ENCODE assay signal across 24 cellular contexts in genomic region chr17:41391535-41391934, GRCh38. TPM values are rescaled to one million over a fixed set of nuclear protein-coding genes. Genes with fewer than 3 reads are reported as not detected.
DNase-seq lines count a peak whose midpoint lies in the region; ATAC-seq, FAIRE-seq and TF ChIP-seq lines count a peak whose summit lies in the region.
"Had no signal": no experiment of that assay in that cellular context is flagged by ENCODE, and none has a peak within 500 bp of the region (broad histone marks: within the 10 kb centered on the region; RNA-seq: fewer than 3 reads in every experiment).

No MANE protein-coding gene starts in this region.

- peak overlapping the region; percentile 29; the same call in 1 of the 2 replicates for H2BK20ac ChIP-seq in IMR-90 (ENCODE audit: low read depth, low read length)

- dilution Hi-C loops in IMR-90 (cut with HindIII; ENCODE audit: low sequenced_read_pairs, unreplicated experiment) = no loop called here
- dilution Hi-C loops in keratinocyte (cut with MboI; ENCODE audit: extremely low pct_ligation_motif_present, low sequenced_read_pairs) = no loop called here

- no peak overlapping the region for H3K18ac ChIP-seq in IMR-90 (ENCODE audit: low read depth, low read length)

- peaks cover 4% of the 10 kb centered on the region for H3K79me2 ChIP-seq in keratinocyte (ENCODE audit: control insufficient read depth, insufficient read depth, low read length)

- H3K4me1 ChIP-seq in IMR-90 (ENCODE audit: control insufficient read depth, insufficient read depth, low read length) = peaks cover 5% of the 10 kb centered on the region; the same call in 1 of the 2 replicates
- peaks cover 51% of the 10 kb centered on the region for H3K4me1 ChIP-seq in keratinocyte (ENCODE audit: control insufficient read depth, extremely low read depth, insufficient read depth, low read length)
- H3K4me1 ChIP-seq: BE2C, BLaER1 had no signal

- ATAC-seq in IMR-90 (ENCODE audit: low read depth) = no peak

- FAIRE-seq in bronchial epithelial cell (lab: Jason Lieb, UNC) (no peak), keratinocyte (lab: Jason Lieb, UNC) (peak; percentile 75)
- FAIRE-seq: A204.1, G401.6, GM12891 had no signal

- DNase-seq in IMR-90 = no peak
- DNase-seq in bronchial epithelial cell (ENCODE audit: low read depth) = peak; percentile 37
- DNase-seq in keratinocyte (ENCODE audit: low read depth, low spot score) = no peak
- DNase-seq in NCI-H82 (lab: John Stamatoyannopoulos, UW) = no peak
- DNase-seq in DMS153 (lab: John Stamatoyannopoulos, UW) = no peak
- DNase-seq in activated T-helper 1 cell treated with anti-CD3 and anti-CD28 coated beads, Interleukin-12 subunit alpha, Interleukin-12 subunit beta, Interleukin-2, Interleukin-4 antibody, amounts not matched to agents 30 ng/mL and 10 ng/mL and 1 ng/mL, durations not matched to agents 14 hours and 24 hours and 36 hours (ENCODE audit: low spot score) = no peak
- DNase-seq: 8988T; ACHN; BE2C; C1 segment of cervical spinal cord; CD4-positive, alpha-beta memory T cell; CD4-positive, CD25-positive, alpha-beta regulatory T cell; CD8-positive, alpha-beta memory T cell; COR-L47; DMS 273 treated with DMSO at 0.1 percent for 48 hours; DMS79 treated with DMSO at 0.1 percent for 48 hours; GF-D8 had no signal

- H3K9me3 ChIP-seq in IMR-90 (ENCODE audit: control insufficient read depth, insufficient read depth, low read length) = no peaks in the 10 kb centered on the region
- H3K9me3 ChIP-seq in keratinocyte (ENCODE audit: control insufficient read depth, low read depth, low read length) = no peaks in the 10 kb centered on the region
- H3K9me3 ChIP-seq: BE2C had no signal

- H4K8ac ChIP-seq in IMR-90 (ENCODE audit: low read depth in 2 of 2, low read length in 2 of 2) = no peak overlapping the region

- BruUV-seq in IMR-90 (replicated peaks; lab: Mats Ljungman, UMichigan) = no TSS peak

- H4K91ac ChIP-seq in IMR-90 (ENCODE audit: insufficient read depth, low read depth, low read length) = no peak overlapping the region

- WGBS in IMR-90 (ENCODE audit: extremely low coverage in 2 of 2, insufficient read length in 1 of 2), 2 experiments = no CpG with 5 or more reads among the region's 2 CpGs

- H3K27ac Mint-ChIP-seq in activated T-helper 1 cell treated with anti-CD3 and anti-CD28 coated beads, Interleukin-12 subunit alpha, Interleukin-12 subunit beta, Interleukin-2, Interleukin-4 antibody, amounts not matched to agents 30 ng/mL and 10 ng/mL and 1 ng/mL, durations not matched to agents 14 hours and 24 hours and 36 hours = no peak overlapping the region
- H3K27ac Mint-ChIP-seq: CD14-positive monocyte; CD4-positive, CD25-positive, alpha-beta regulatory T cell; CD8-positive, alpha-beta memory T cell had no signal

- no peaks in the 10 kb centered on the region for H3K79me1 ChIP-seq in IMR-90 (ENCODE audit: low read depth in 1 of 2, low read length in 2 of 2)

- TF ChIP-seq POLR2A in IMR-90 (IDR thresholded peaks at IDR 0.05; ENCODE audit: low read depth, low read length) = no peak

- no peak overlapping the region for H2BK5ac ChIP-seq in IMR-90 (ENCODE audit: low read depth, low read length, poor library complexity, severe bottlenecking)

- no peak overlapping the region for H2AK9ac ChIP-seq in IMR-90 (replicated peaks; ENCODE audit: low read depth, low read length, poor library complexity)

- H2BK120ac ChIP-seq in IMR-90 (ENCODE audit: low read depth, low read length) = no peak overlapping the region

- H4K5ac ChIP-seq in IMR-90 (ENCODE audit: low read depth, low read length) = no peak overlapping the region

- H3K9me3 Mint-ChIP-seq in activated T-helper 1 cell treated with anti-CD3 and anti-CD28 coated beads, Interleukin-12 subunit alpha, Interleukin-12 subunit beta, Interleukin-2, Interleukin-4 antibody, amounts not matched to agents 30 ng/mL and 10 ng/mL and 1 ng/mL, durations not matched to agents 14 hours and 24 hours and 36 hours = peaks cover 7% of the 10 kb centered on the region

- no peak overlapping the region for H2AK5ac ChIP-seq in IMR-90 (ENCODE audit: low read depth, low read length)

- no peak for TF ChIP-seq CTCF in IMR-90 (conservative IDR thresholded peaks at IDR 0.05; ENCODE audit: low read depth, low read length)
- no peak for TF ChIP-seq CTCF in bronchial epithelial cell (IDR thresholded peaks at IDR 0.05; ENCODE audit: insufficient read depth, low read length, severe bottlenecking)
- TF ChIP-seq CTCF in keratinocyte (optimal IDR thresholded peaks at IDR 0.05 in 1 of 3, IDR thresholded peaks at IDR 0.05 in 1 of 3, conservative IDR thresholded peaks at IDR 0.05 in 1 of 3; ENCODE audit: extremely low read depth in 1 of 3, insufficient read depth in 2 of 3, low read length in 3 of 3) = no peak

- H3K4me1 Mint-ChIP-seq in activated T-helper 1 cell treated with anti-CD3 and anti-CD28 coated beads, Interleukin-12 subunit alpha, Interleukin-12 subunit beta, Interleukin-2, Interleukin-4 antibody, amounts not matched to agents 30 ng/mL and 10 ng/mL and 1 ng/mL, durations not matched to agents 14 hours and 24 hours and 36 hours (ENCODE audit: low read depth) = no peaks in the 10 kb centered on the region
- H3K4me1 Mint-ChIP-seq: CD14-positive monocyte; CD4-positive, CD25-positive, alpha-beta regulatory T cell had no signal

- H2BK15ac ChIP-seq in IMR-90 (ENCODE audit: low read depth, low read length) = no peak overlapping the region

- in situ Hi-C loops in IMR-90 (cut with MboI; ENCODE audit: low sequenced_read_pairs) = no loop called here

- H4K20me1 ChIP-seq in IMR-90 (ENCODE audit: insufficient read depth, low read length) (no peaks in the 10 kb centered on the region), keratinocyte (ENCODE audit: control insufficient read depth, extremely low read depth, insufficient read depth, low read length) (no peaks in the 10 kb centered on the region)
- H4K20me1 ChIP-seq: BLaER1 had no signal

- H3K56ac ChIP-seq in IMR-90 (ENCODE audit: extremely low read depth, insufficient read depth, low read length) = no peak overlapping the region

- no peak overlapping the region for H3K4me3 ChIP-seq in IMR-90 (ENCODE audit: insufficient read depth, low read depth, low read length)
- H3K4me3 ChIP-seq in bronchial epithelial cell (ENCODE audit: low read depth, low read length) = no peak overlapping the region
- H3K4me3 ChIP-seq in keratinocyte (ENCODE audit: control insufficient read depth in 2 of 3, extremely low read depth in 1 of 3, insufficient read depth in 2 of 3, low read depth in 1 of 3, low read length in 3 of 3) = no peak overlapping the region
- H3K4me3 ChIP-seq: BLaER1 had no signal

- POLR2A ChIA-PET in IMR-90 (lab: Charles Lee; ENCODE audit: unreplicated experiment) = no interaction called here

- H3K4me2 ChIP-seq in IMR-90 (ENCODE audit: low read depth, low read length) (no peak overlapping the region), keratinocyte (ENCODE audit: control insufficient read depth, extremely low read depth, insufficient read depth, low read depth, low read length) (no peak overlapping the region)
- H3K4me2 ChIP-seq: BLaER1 had no signal

- H3K27ac ChIP-seq in IMR-90 (ENCODE audit: insufficient read depth, low read length) (no peak overlapping the region), keratinocyte (ENCODE audit: control insufficient read depth, insufficient read depth, low read length) (peak overlapping the region; percentile 27)
- H3K27ac ChIP-seq: BLaER1 had no signal

- H3K23ac ChIP-seq in IMR-90 (ENCODE audit: low read depth, low read length) = no peak overlapping the region

- H3K36me3 ChIP-seq in IMR-90 (ENCODE audit: control insufficient read depth, insufficient read depth, low read length) (no peaks in the 10 kb centered on the region), bronchial epithelial cell (ENCODE audit: control insufficient read depth, insufficient read depth, low read length) (no peaks in the 10 kb centered on the region), keratinocyte (ENCODE audit: control insufficient read depth in 2 of 2, extremely low read depth in 1 of 2, insufficient read depth in 2 of 2, low read length in 2 of 2) (peaks cover 0 to 1% of the 10 kb centered on the region in 2 experiments)
- H3K36me3 ChIP-seq: BE2C, BLaER1 had no signal

- no peak overlapping the region for H3K4ac ChIP-seq in IMR-90 (ENCODE audit: low read depth, low read length)

- H3K27me3 Mint-ChIP-seq in activated T-helper 1 cell treated with anti-CD3 and anti-CD28 coated beads, Interleukin-12 subunit alpha, Interleukin-12 subunit beta, Interleukin-2, Interleukin-4 antibody, amounts not matched to agents 30 ng/mL and 10 ng/mL and 1 ng/mL, durations not matched to agents 14 hours and 24 hours and 36 hours (ENCODE audit: insufficient read depth) = peaks cover 13% of the 10 kb centered on the region

- H3K27me3 ChIP-seq in IMR-90 (ENCODE audit: control insufficient read depth, insufficient read depth, low read length) = no peaks in the 10 kb centered on the region
- H3K27me3 ChIP-seq in bronchial epithelial cell (ENCODE audit: control insufficient read depth, insufficient read depth, low read length) = no peaks in the 10 kb centered on the region
- no peaks in the 10 kb centered on the region for H3K27me3 ChIP-seq in keratinocyte (ENCODE audit: control insufficient read depth, extremely low read depth, insufficient read depth, low read length)
- H3K27me3 ChIP-seq: BLaER1 had no signal

- no peak overlapping the region for H3K14ac ChIP-seq in IMR-90 (replicated peaks; ENCODE audit: low read depth, low read length)

- H3K4me3 Mint-ChIP-seq in activated T-helper 1 cell treated with anti-CD3 and anti-CD28 coated beads, Interleukin-12 subunit alpha, Interleukin-12 subunit beta, Interleukin-2, Interleukin-4 antibody, amounts not matched to agents 30 ng/mL and 10 ng/mL and 1 ng/mL, durations not matched to agents 14 hours and 24 hours and 36 hours = no peak overlapping the region
- H3K4me3 Mint-ChIP-seq: CD14-positive monocyte; CD4-positive, alpha-beta memory T cell; CD4-positive, CD25-positive, alpha-beta regulatory T cell; CD8-positive, alpha-beta memory T cell had no signal

- TF ChIP-seq RAD21 in IMR-90 (IDR thresholded peaks at IDR 0.05; ENCODE audit: low read length) = no peak

- no peak overlapping the region for H2AFZ ChIP-seq in IMR-90 (replicated peaks; ENCODE audit: low read length, poor library complexity)
- no peak overlapping the region for H2AFZ ChIP-seq in keratinocyte (ENCODE audit: control insufficient read depth, low read length)

- intact Hi-C loops in IMR-90 (cut with micrococcal nuclease) = no loop called here
- intact Hi-C loops in activated T-helper 1 cell treated with anti-CD3 and anti-CD28 coated beads, Interleukin-12 subunit alpha, Interleukin-12 subunit beta, Interleukin-2, Interleukin-4 antibody, amounts not matched to agents 30 ng/mL and 10 ng/mL and 1 ng/mL, durations not matched to agents 14 hours and 24 hours and 36 hours (cut with micrococcal nuclease) = no loop called here

- no peak overlapping the region for H3K9ac ChIP-seq in IMR-90 (ENCODE audit: low read depth, low read length)
- no peak overlapping the region for H3K9ac ChIP-seq in keratinocyte (ENCODE audit: control insufficient read depth, extremely low read depth, insufficient read depth, low read length)
- H3K9ac ChIP-seq: BLaER1 had no signal

- CTCF ChIA-PET in IMR-90 (lab: Yijun Ruan, JAX) = interaction anchor here (1.2 kb wide), 1 partner anchor 13 kb away, joined by 4 read pairs; no protein-coding TSS in a partner anchor

- H3K9me1 ChIP-seq in IMR-90 (ENCODE audit: insufficient read depth, low read length) (no peaks in the 10 kb centered on the region; the same call in 1 of the 2 replicates), keratinocyte (ENCODE audit: control insufficient read depth, extremely low read depth, insufficient read depth, low read length) (no peaks in the 10 kb centered on the region)

- no peaks in the 10 kb centered on the region for H3K36me3 Mint-ChIP-seq in activated T-helper 1 cell treated with anti-CD3 and anti-CD28 coated beads, Interleukin-12 subunit alpha, Interleukin-12 subunit beta, Interleukin-2, Interleukin-4 antibody, amounts not matched to agents 30 ng/mL and 10 ng/mL and 1 ng/mL, durations not matched to agents 14 hours and 24 hours and 36 hours (ENCODE audit: low read depth)
- H3K36me3 Mint-ChIP-seq: CD14-positive monocyte; CD4-positive, CD25-positive, alpha-beta regulatory T cell had no signal

RNA-seq across cellular contexts. Expression of gene KRT31, which starts 5.9 kb away (rescaled TPM):
- total RNA-seq in IMR-90 (2012; rRNA removed) (not detected in 2 replicates), bronchial epithelial cell (0.26 TPM in 1 of 2 replicates, not detected in the other)
- polyA plus RNA-seq in IMR-90 (2012; rRNA removed) (0.05 TPM in 1 of 2 replicates, not detected in the other), keratinocyte (20.5 to 45.2 TPM (median 24.9 TPM) in 3 replicates)
- not detected in 2 replicates for polyA plus RNA-seq in IMR-90 (2012; cell fraction: cytosol; rRNA removed)
- 0.07 and 0.08 TPM in 2 replicates for polyA plus RNA-seq in IMR-90 (2012; cell fraction: nucleus; rRNA removed; ENCODE audit: low replicate concordance)
- 36.3 TPM for polyA plus RNA-seq in keratinocyte (2011; ENCODE audit: low read depth)
- 18.3 and 32.3 TPM in 2 replicates for polyA plus RNA-seq in keratinocyte (2011; cell fraction: cytosol; rRNA removed)
- polyA plus RNA-seq in keratinocyte (2011; cell fraction: nucleus; rRNA removed) = 21.8 and 23.4 TPM in 2 replicates
- 59.4 and 64.5 TPM in 2 replicates for polyA plus RNA-seq in keratinocyte (2012; ENCODE audit: low replicate concordance)
- polyA minus RNA-seq in keratinocyte = 40.6 to 89.9 TPM (median 51.7 TPM) in 3 replicates
- polyA minus RNA-seq in keratinocyte (2011; cell fraction: cytosol; rRNA and poly(A)+ RNA removed) = 48.3 TPM
- polyA minus RNA-seq in keratinocyte (2011; cell fraction: nucleus; rRNA and poly(A)+ RNA removed) = 12.6 and 18.7 TPM in 2 replicates
- not detected in 2 replicates for total RNA-seq in activated T-helper 1 cell treated with anti-CD3 and anti-CD28 coated beads, Interleukin-12 subunit alpha, Interleukin-12 subunit beta, Interleukin-2, Interleukin-4 antibody, amounts not matched to agents 30 ng/mL and 10 ng/mL and 1 ng/mL, durations not matched to agents 14 hours and 24 hours and 36 hours
- total RNA-seq: A673; CD4-positive, alpha-beta memory T cell; CD4-positive, CD25-positive, alpha-beta regulatory T cell; CD8-positive, alpha-beta memory T cell had no signal
- polyA plus RNA-seq: AG04450; CD14-positive monocyte; CD4-positive, alpha-beta memory T cell; CD4-positive, CD25-positive, alpha-beta regulatory T cell; CD8-positive, alpha-beta memory T cell had no signal

RNA-seq across cellular contexts. Expression of gene KRT34, which starts 9.4 kb away (rescaled TPM):
- total RNA-seq in IMR-90 (2012; rRNA removed) = 3.6 and 3.9 TPM in 2 replicates
- polyA plus RNA-seq in IMR-90 (2012; rRNA removed) = 3.4 and 4.2 TPM in 2 replicates
- 1.6 and 2.5 TPM in 2 replicates for polyA plus RNA-seq in IMR-90 (2012; cell fraction: cytosol; rRNA removed)
- polyA plus RNA-seq in IMR-90 (2012; cell fraction: nucleus; rRNA removed; ENCODE audit: low replicate concordance) = 1.4 and 3.1 TPM in 2 replicates
- 0.26 and 0.53 TPM in 2 replicates for total RNA-seq in bronchial epithelial cell
- polyA plus RNA-seq in keratinocyte = 4.4 to 4.8 TPM (median 4.6 TPM) in 3 replicates
- 68.2 TPM for polyA plus RNA-seq in keratinocyte (2011; ENCODE audit: low read depth)
- polyA plus RNA-seq in keratinocyte (2011; cell fraction: cytosol; rRNA removed) = 5.4 and 6.3 TPM in 2 replicates
- polyA plus RNA-seq in keratinocyte (2011; cell fraction: nucleus; rRNA removed) = 8.0 and 8.4 TPM in 2 replicates
- 3.9 and 45.5 TPM in 2 replicates for polyA plus RNA-seq in keratinocyte (2012; ENCODE audit: low replicate concordance)
- polyA minus RNA-seq in keratinocyte = 2.2 to 4.2 TPM (median 3.2 TPM) in 3 replicates
- polyA minus RNA-seq in keratinocyte (2011; cell fraction: cytosol; rRNA and poly(A)+ RNA removed) = 3.3 TPM
- polyA minus RNA-seq in keratinocyte (2011; cell fraction: nucleus; rRNA and poly(A)+ RNA removed) = 2.9 and 3.3 TPM in 2 replicates
- not detected in 2 replicates for total RNA-seq in activated T-helper 1 cell treated with anti-CD3 and anti-CD28 coated beads, Interleukin-12 subunit alpha, Interleukin-12 subunit beta, Interleukin-2, Interleukin-4 antibody, amounts not matched to agents 30 ng/mL and 10 ng/mL and 1 ng/mL, durations not matched to agents 14 hours and 24 hours and 36 hours
- total RNA-seq: A673; CD4-positive, alpha-beta memory T cell; CD4-positive, CD25-positive, alpha-beta regulatory T cell; CD8-positive, alpha-beta memory T cell had no signal
- polyA plus RNA-seq: CD14-positive monocyte; CD4-positive, alpha-beta memory T cell; CD4-positive, CD25-positive, alpha-beta regulatory T cell; CD8-positive, alpha-beta memory T cell had no signal

RNA-seq across cellular contexts. Expression of gene KRT33B, which starts 21.9 kb away (rescaled TPM):
- total RNA-seq in IMR-90 (2012; rRNA removed) = 0.18 and 0.28 TPM in 2 replicates
- polyA plus RNA-seq in IMR-90 (2012; rRNA removed) = 0.14 and 0.22 TPM in 2 replicates
- polyA plus RNA-seq in IMR-90 (2012; cell fraction: cytosol; rRNA removed) = 0.19 and 0.22 TPM in 2 replicates
- polyA plus RNA-seq in IMR-90 (2012; cell fraction: nucleus; rRNA removed; ENCODE audit: low replicate concordance) = 0.25 TPM in 1 of 2 replicates, not detected in the other
- 0.79 and 1.7 TPM in 2 replicates for total RNA-seq in bronchial epithelial cell
- 0.18 to 0.33 TPM (median 0.21 TPM) in 3 replicates for polyA plus RNA-seq in keratinocyte
- polyA plus RNA-seq in keratinocyte (2011; ENCODE audit: low read depth) = 0.32 TPM
- polyA plus RNA-seq in keratinocyte (2011; cell fraction: cytosol; rRNA removed) = 0.11 and 0.34 TPM in 2 replicates
- polyA plus RNA-seq in keratinocyte (2011; cell fraction: nucleus; rRNA removed) = 0.11 and 0.13 TPM in 2 replicates
- polyA plus RNA-seq in keratinocyte (2012; ENCODE audit: low replicate concordance) = 0.26 and 0.80 TPM in 2 replicates
- 0.33 to 0.35 TPM in 2 of 3 replicates, not detected in the other for polyA minus RNA-seq in keratinocyte
- not detected for polyA minus RNA-seq in keratinocyte (2011; cell fraction: cytosol; rRNA and poly(A)+ RNA removed)
- polyA minus RNA-seq in keratinocyte (2011; cell fraction: nucleus; rRNA and poly(A)+ RNA removed) = 0.32 TPM in 1 of 2 replicates, not detected in the other
- total RNA-seq in activated T-helper 1 cell treated with anti-CD3 and anti-CD28 coated beads, Interleukin-12 subunit alpha, Interleukin-12 subunit beta, Interleukin-2, Interleukin-4 antibody, amounts not matched to agents 30 ng/mL and 10 ng/mL and 1 ng/mL, durations not matched to agents 14 hours and 24 hours and 36 hours = not detected in 2 replicates
- total RNA-seq: A673; CD4-positive, alpha-beta memory T cell; CD4-positive, CD25-positive, alpha-beta regulatory T cell; CD8-positive, alpha-beta memory T cell had no signal
- polyA plus RNA-seq: AG04450; CD14-positive monocyte; CD4-positive, alpha-beta memory T cell; CD4-positive, CD25-positive, alpha-beta regulatory T cell; CD8-positive, alpha-beta memory T cell had no signal

RNA-seq across cellular contexts. Expression of gene KRT37, which starts 32.9 kb away (rescaled TPM):
- not detected in 2 replicates for total RNA-seq in IMR-90 (2012; rRNA removed)
- not detected in 2 replicates for polyA plus RNA-seq in IMR-90 (2012; rRNA removed)
- polyA plus RNA-seq in IMR-90 (2012; cell fraction: cytosol; rRNA removed) = not detected in 2 replicates
- polyA plus RNA-seq in IMR-90 (2012; cell fraction: nucleus; rRNA removed; ENCODE audit: low replicate concordance) = not detected in 2 replicates
- not detected in 2 replicates for total RNA-seq in bronchial epithelial cell
- 0.03 to 0.08 TPM (median 0.04 TPM) in 3 replicates for polyA plus RNA-seq in keratinocyte
- polyA plus RNA-seq in keratinocyte (2011; ENCODE audit: low read depth) = 0.54 TPM
- polyA plus RNA-seq in keratinocyte (2011; cell fraction: cytosol; rRNA removed) = 0.06 and 0.08 TPM in 2 replicates
- not detected in 2 replicates for polyA plus RNA-seq in keratinocyte (2011; cell fraction: nucleus; rRNA removed)
- 0.13 and 1.1 TPM in 2 replicates for polyA plus RNA-seq in keratinocyte (2012; ENCODE audit: low replicate concordance)
- 1.0 TPM in 1 of 3 replicates, not detected in the others for polyA minus RNA-seq in keratinocyte
- not detected for polyA minus RNA-seq in keratinocyte (2011; cell fraction: cytosol; rRNA and poly(A)+ RNA removed)
- not detected in 2 replicates for polyA minus RNA-seq in keratinocyte (2011; cell fraction: nucleus; rRNA and poly(A)+ RNA removed)
- total RNA-seq in activated T-helper 1 cell treated with anti-CD3 and anti-CD28 coated beads, Interleukin-12 subunit alpha, Interleukin-12 subunit beta, Interleukin-2, Interleukin-4 antibody, amounts not matched to agents 30 ng/mL and 10 ng/mL and 1 ng/mL, durations not matched to agents 14 hours and 24 hours and 36 hours = not detected in 2 replicates
- total RNA-seq: A673; CD4-positive, alpha-beta memory T cell; CD4-positive, CD25-positive, alpha-beta regulatory T cell; CD8-positive, alpha-beta memory T cell had no signal
- polyA plus RNA-seq: AG04450; CD14-positive monocyte; CD4-positive, alpha-beta memory T cell; CD4-positive, CD25-positive, alpha-beta regulatory T cell; CD8-positive, alpha-beta memory T cell had no signal

RNA-seq across cellular contexts. Expression of gene KRT33A, which starts 40.9 kb away (rescaled TPM):
- total RNA-seq in IMR-90 (2012; rRNA removed) (not detected in 2 replicates), bronchial epithelial cell (0.13 TPM in 1 of 2 replicates, not detected in the other)
- polyA plus RNA-seq in IMR-90 (2012; rRNA removed) (not detected in 2 replicates), keratinocyte (0.14 TPM in 1 of 3 replicates, not detected in the others)
- not detected in 2 replicates for polyA plus RNA-seq in IMR-90 (2012; cell fraction: cytosol; rRNA removed)
- polyA plus RNA-seq in IMR-90 (2012; cell fraction: nucleus; rRNA removed; ENCODE audit: low replicate concordance) = not detected in 2 replicates
- not detected for polyA plus RNA-seq in keratinocyte (2011; ENCODE audit: low read depth)
- polyA plus RNA-seq in keratinocyte (2011; cell fraction: cytosol; rRNA removed) = 0.10 and 0.15 TPM in 2 replicates
- 0.09 TPM in 1 of 2 replicates, not detected in the other for polyA plus RNA-seq in keratinocyte (2011; cell fraction: nucleus; rRNA removed)
- not detected in 2 replicates for polyA plus RNA-seq in keratinocyte (2012; ENCODE audit: low replicate concordance)
- polyA minus RNA-seq in keratinocyte = not detected in 3 replicates
- not detected for polyA minus RNA-seq in keratinocyte (2011; cell fraction: cytosol; rRNA and poly(A)+ RNA removed)
- not detected in 2 replicates for polyA minus RNA-seq in keratinocyte (2011; cell fraction: nucleus; rRNA and poly(A)+ RNA removed)
- not detected in 2 replicates for total RNA-seq in activated T-helper 1 cell treated with anti-CD3 and anti-CD28 coated beads, Interleukin-12 subunit alpha, Interleukin-12 subunit beta, Interleukin-2, Interleukin-4 antibody, amounts not matched to agents 30 ng/mL and 10 ng/mL and 1 ng/mL, durations not matched to agents 14 hours and 24 hours and 36 hours
- total RNA-seq: A673; CD4-positive, alpha-beta memory T cell; CD4-positive, CD25-positive, alpha-beta regulatory T cell; CD8-positive, alpha-beta memory T cell had no signal
- polyA plus RNA-seq: AG04450; CD14-positive monocyte; CD4-positive, alpha-beta memory T cell; CD4-positive, CD25-positive, alpha-beta regulatory T cell; CD8-positive, alpha-beta memory T cell had no signal
